In genomic region chr9:68412754-68413153, GRCh38 we compare ENCODE assay signal across 2 cellular contexts. TPM values are rescaled to one million over a fixed set of nuclear protein-coding genes. Genes with fewer than 3 reads are reported as not detected.
"Had no signal": no experiment of that assay in that cellular context is flagged by ENCODE, and none has a peak within 500 bp of the region (broad histone marks: within the 10 kb centered on the region; RNA-seq: fewer than 3 reads in every experiment).

No MANE protein-coding gene starts in this region.

RNA-seq across cellular contexts. Expression of gene PGM5, which starts 56.3 kb away (rescaled TPM):
- total RNA-seq: OCI-LY7, PC-9 had no signal
